9 cellular contexts compared by ENCODE assay signal in the genomic region with DNA sequence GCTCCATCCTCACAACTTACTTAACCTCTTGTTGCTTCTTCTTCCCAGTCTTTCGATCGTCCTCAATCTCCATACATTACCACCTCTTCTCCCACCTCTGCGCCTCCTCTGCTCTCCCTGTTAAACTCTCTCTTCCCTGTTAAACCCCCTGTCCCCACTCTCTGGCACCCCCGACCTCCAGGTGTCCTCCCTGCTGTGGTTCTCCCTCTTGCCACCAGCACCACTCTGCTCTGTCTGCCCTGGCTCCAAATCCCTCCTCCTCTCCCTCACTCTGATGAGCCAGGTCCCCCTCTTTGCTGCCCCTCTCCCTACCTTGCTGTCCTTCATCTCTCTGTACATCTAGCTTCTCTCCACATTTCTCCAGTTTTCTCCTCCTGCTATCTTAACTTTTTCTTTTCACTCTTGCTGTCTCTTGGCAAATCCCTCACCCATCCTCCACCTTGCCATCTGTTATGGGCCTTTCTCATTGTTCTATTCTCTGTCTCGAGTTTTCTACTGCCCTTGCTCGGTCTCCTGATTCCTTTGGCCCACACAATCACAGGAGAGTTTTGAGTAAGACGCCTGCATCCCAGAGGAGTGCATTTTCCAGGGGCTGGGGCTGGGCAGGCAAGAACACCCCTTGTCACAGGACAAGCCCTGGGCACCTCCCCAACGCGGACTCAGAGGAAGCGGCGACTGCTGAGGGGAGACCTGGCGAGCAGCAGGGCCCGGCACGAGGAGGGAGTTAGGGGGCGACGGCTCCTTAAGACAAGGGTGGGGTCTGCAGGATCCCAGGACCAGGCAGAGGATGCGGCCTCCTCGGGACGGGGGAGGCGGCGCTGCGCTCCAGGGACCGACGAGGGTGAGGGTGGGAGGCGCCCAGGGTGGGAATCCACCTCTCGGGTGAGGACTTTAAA. TPM values are rescaled to one million over a fixed set of nuclear protein-coding genes. Genes with fewer than 3 reads are reported as not detected.
DNase-seq lines count a peak whose midpoint lies in the region; ATAC-seq, FAIRE-seq and TF ChIP-seq lines count a peak whose summit lies in the region.
"Had no signal": no experiment of that assay in that cellular context is flagged by ENCODE, and none has a peak within 500 bp of the region (broad histone marks: within the 10 kb centered on the region; RNA-seq: fewer than 3 reads in every experiment).

No MANE protein-coding gene starts in this region.

- peaks cover 26% of the 10 kb centered on the region for H3K36me3 ChIP-seq in left ventricle myocardium inferior

- H3K9me3 ChIP-seq in left ventricle myocardium inferior (replicated peaks), result peaks cover 6% of the 10 kb centered on the region

- peak overlapping the region; percentile 7 for H3K27ac Mint-ChIP-seq in activated T-helper 17 cell treated with anti-CD3 and anti-CD28 coated beads, Interleukin-2, amount 50 U/mL, for 72 hours

- no peaks in the 10 kb centered on the region for H3K36me3 Mint-ChIP-seq in activated T-helper 17 cell treated with anti-CD3 and anti-CD28 coated beads, Interleukin-2, amount 50 U/mL, for 72 hours (ENCODE audit: low read depth)

- H3K27me3 Mint-ChIP-seq in activated T-helper 17 cell treated with anti-CD3 and anti-CD28 coated beads, Interleukin-2, amount 50 U/mL, for 72 hours, result no peaks in the 10 kb centered on the region

- H3K27ac ChIP-seq in left ventricle myocardium inferior (replicated peaks), result peak overlapping the region; percentile 73

- H3K4me3 Mint-ChIP-seq in activated T-helper 17 cell treated with anti-CD3 and anti-CD28 coated beads, Interleukin-2, amount 50 U/mL, for 72 hours, result peak overlapping the region; percentile 76

- peaks cover 10% of the 10 kb centered on the region for H3K9me3 Mint-ChIP-seq in activated T-helper 17 cell treated with anti-CD3 and anti-CD28 coated beads, Interleukin-2, amount 50 U/mL, for 72 hours

- ATAC-seq in activated T-helper 17 cell treated with anti-CD3 and anti-CD28 coated beads, Interleukin-2, amount 50 U/mL, for 72 hours (replicated peaks), result no peak

- H3K27me3 ChIP-seq in left ventricle myocardium inferior (ENCODE audit: low read depth), result no peaks in the 10 kb centered on the region

- H3K4me1 ChIP-seq in left ventricle myocardium inferior, result peaks cover 23% of the 10 kb centered on the region

- H3K4me3 ChIP-seq in left ventricle myocardium inferior, result peak overlapping the region; percentile 71
- peak overlapping the region; percentile 54 for H3K4me3 ChIP-seq in retinal pigment epithelial cell (ENCODE audit: low read length)

- TF ChIP-seq CTCF in left ventricle myocardium inferior (IDR thresholded peaks at IDR 0.05; ENCODE audit: borderline replicate concordance), result no peak
- TF ChIP-seq CTCF in retinal pigment epithelial cell (conservative IDR thresholded peaks at IDR 0.05; ENCODE audit: low read depth, low read length), result no peak

- FAIRE-seq in RCC 7860 (lab: Jason Lieb, UNC), result no peak

- DNase-seq in GM03348 (ENCODE audit: low spot score) (peak; percentile 11), left ventricle myocardium inferior (peak; percentile 18), retinal pigment epithelial cell (ENCODE audit: low read depth) (no peak), occipital lobe (lab: John Stamatoyannopoulos, UW) (no peak), putamen (ENCODE audit: low spot score) (no peak), RCC 7860 (ENCODE audit: low spot score) (no peak)
- no peak for DNase-seq in effector CD8-positive, alpha-beta T cell (lab: John Stamatoyannopoulos, UW)

- intact Hi-C loops in left ventricle myocardium inferior (cut with micrococcal nuclease), result no loop called here

- H3K4me1 Mint-ChIP-seq in activated T-helper 17 cell treated with anti-CD3 and anti-CD28 coated beads, Interleukin-2, amount 50 U/mL, for 72 hours, result peaks cover 10% of the 10 kb centered on the region

RNA-seq across cellular contexts. Expression of a gene that starts 21.4 kb away (rescaled TPM):
- under 1 TPM in 1 of 2 donors, not detected in 1; 0.64 TPM for total RNA-seq in activated T-helper 17 cell treated with anti-CD3 and anti-CD28 coated beads, Interleukin-2, amount 50 U/mL, for 72 hours
- 0.11 TPM for total RNA-seq in left ventricle myocardium inferior
- total RNA-seq in occipital lobe, result not detected
- total RNA-seq: dermis microvascular lymphatic vessel endothelial cell had no signal

RNA-seq across cellular contexts. Expression of a gene that starts 29.7 kb away (rescaled TPM):
- total RNA-seq in activated T-helper 17 cell treated with anti-CD3 and anti-CD28 coated beads, Interleukin-2, amount 50 U/mL, for 72 hours, result 1 to 10 TPM; 5.7 to 7.1 TPM
- total RNA-seq in left ventricle myocardium inferior, result 5.9 TPM
- total RNA-seq in occipital lobe, result 5.8 TPM

RNA-seq across cellular contexts. Expression of a gene that starts 52.2 kb away (rescaled TPM):
- total RNA-seq in activated T-helper 17 cell treated with anti-CD3 and anti-CD28 coated beads, Interleukin-2, amount 50 U/mL, for 72 hours, result not detected
- not detected for total RNA-seq in left ventricle myocardium inferior
- not detected for total RNA-seq in occipital lobe
- total RNA-seq: dermis microvascular lymphatic vessel endothelial cell had no signal

Comparison
In these comparisons a context has a peak if more than half of its experiments do, and no peak if none do; other contexts are left out.
1. DNase-seq: peak in GM03348 (single experiment) and left ventricle myocardium inferior (single experiment); none in retinal pigment epithelial cell (single experiment), occipital lobe (single experiment), effector CD8-positive, alpha-beta T cell (single experiment), putamen (single experiment) and RCC 7860 (single experiment).